Comparison of ENCODE assay signal across 8 cellular contexts in genomic region chr19:45439190-45439568, GRCh38. TPM values are rescaled to one million over a fixed set of nuclear protein-coding genes. Genes with fewer than 3 reads are reported as not detected.
DNase-seq lines count a peak whose midpoint lies in the region; ATAC-seq, FAIRE-seq and TF ChIP-seq lines count a peak whose summit lies in the region.

No MANE protein-coding gene starts in this region.

- FAIRE-seq in H1 (lab: Jason Lieb, UNC): no peak

- intact Hi-C loops in OCI-LY7 (cut with micrococcal nuclease; ENCODE audit: unreplicated experiment): loop anchor here (1.0 kb wide), 1 partner anchor 39 kb away; no protein-coding TSS in a partner anchor
- intact Hi-C loops in ovary (cut with DNase I): loop anchor here in 2 of 4 donors (2.0 to 10.0 kb wide), 2 partner anchors 40 to 206 kb away; no protein-coding TSS in a partner anchor

- peaks cover 31% of the 10 kb centered on the region for H3K4me1 ChIP-seq in CD8-positive, alpha-beta memory T cell (ENCODE audit: insufficient read depth, low read length)
- H3K4me1 ChIP-seq in OCI-LY7 (ENCODE audit: insufficient read depth, low read length, poor library complexity, severe bottlenecking) (peaks cover 32% of the 10 kb centered on the region), H1 (replicated peaks in 1 of 4; ENCODE audit: control insufficient read depth in 3 of 4, insufficient read depth in 4 of 4, low read length in 3 of 4) (peaks cover 3 to 11% (median 9%) of the 10 kb centered on the region in 4 experiments; a peak in 6 of 7 replicates), ovary (ENCODE audit: insufficient read depth) (peaks cover 3% of the 10 kb centered on the region)

- H3K27me3 ChIP-seq in CD8-positive, alpha-beta memory T cell (ENCODE audit: insufficient read depth, low read length, poor library complexity, severe bottlenecking): no peaks in the 10 kb centered on the region
- H3K27me3 ChIP-seq in H1 (replicated peaks in 1 of 4; ENCODE audit: control insufficient read depth in 3 of 4, extremely low read depth in 1 of 4, insufficient read depth in 3 of 4, low read length in 3 of 4) (peaks cover 0 to 5% (median 2%) of the 10 kb centered on the region in 4 experiments; a peak in 3 of 7 replicates), ovary (no peaks in the 10 kb centered on the region)

- no peak overlapping the region for H3K14ac ChIP-seq in H1 (ENCODE audit: insufficient read length)

- no peak overlapping the region for H3K27ac Mint-ChIP-seq in CD8-positive, alpha-beta memory T cell

- no peak overlapping the region for H2AK5ac ChIP-seq in H1 (ENCODE audit: low read depth, low read length)

- no peaks in the 10 kb centered on the region for H3K9me2 ChIP-seq in OCI-LY7 (ENCODE audit: insufficient read depth, low read length)

- H4K8ac ChIP-seq in H1 (ENCODE audit: extremely low read depth, insufficient read depth, low read length): no peak overlapping the region

- H3K4me2 ChIP-seq in OCI-LY7 (ENCODE audit: low read length): peak overlapping the region; percentile 67
- H3K4me2 ChIP-seq in H1 (ENCODE audit: insufficient read depth in 1 of 2, low read depth in 2 of 2, low read length in 2 of 2): peak overlapping the region in 1 of 2 experiments; percentile 70; a peak in 1 of 4 replicates

- no TSS peak for BruUV-seq in OCI-LY7 (replicated peaks; lab: Mats Ljungman, UMichigan)

- H3K79me1 ChIP-seq in H1 (ENCODE audit: low read depth, low read length): no peaks in the 10 kb centered on the region

- H2BK120ac ChIP-seq in H1 (replicated peaks; ENCODE audit: low read depth, low read length): no peak overlapping the region

- H3K4me3 Mint-ChIP-seq in CD8-positive, alpha-beta memory T cell: peak overlapping the region in 6 of 7 donors; percentile 19 to 84 (median 55)

- H3K9ac ChIP-seq in H1 (replicated peaks in 1 of 4; ENCODE audit: extremely low read depth in 1 of 4, low read depth in 3 of 4, low read length in 3 of 4): no peak overlapping the region

- TF ChIP-seq CTCF in OCI-LY7 (conservative IDR thresholded peaks at IDR 0.05; ENCODE audit: low read length): no peak
- no peak for TF ChIP-seq CTCF in H1 (IDR thresholded peaks at IDR 0.05; ENCODE audit: control extremely low read depth in 1 of 3, insufficient read depth in 1 of 3, low read depth in 1 of 3, low read length in 3 of 3)
- no peak for TF ChIP-seq CTCF in ovary (IDR thresholded peaks at IDR 0.05)

- H2BK15ac ChIP-seq in H1 (ENCODE audit: low read length): no peak overlapping the region

- no peaks in the 10 kb centered on the region for H3K36me3 ChIP-seq in CD8-positive, alpha-beta memory T cell (ENCODE audit: insufficient read depth, low read length)
- H3K36me3 ChIP-seq in OCI-LY7 (ENCODE audit: insufficient read depth, low read length): no peaks in the 10 kb centered on the region
- H3K36me3 ChIP-seq in H1 (ENCODE audit: control insufficient read depth in 2 of 4, insufficient read depth in 4 of 4, low read length in 3 of 4): no peaks in the 10 kb centered on the region
- H3K36me3 ChIP-seq in ovary: no peaks in the 10 kb centered on the region

- no peaks in the 10 kb centered on the region for H3K27me3 Mint-ChIP-seq in CD8-positive, alpha-beta memory T cell

- H4K20me1 ChIP-seq in OCI-LY7 (ENCODE audit: insufficient read depth, low read length) (no peaks in the 10 kb centered on the region), H1 (replicated peaks in 1 of 2; ENCODE audit: control insufficient read depth in 1 of 2, insufficient read depth in 2 of 2, low read length in 2 of 2) (no peaks in the 10 kb centered on the region)

- peak overlapping the region; percentile 76 for H3K27ac ChIP-seq in CD8-positive, alpha-beta memory T cell (ENCODE audit: low read depth, low read length)
- H3K27ac ChIP-seq in OCI-LY7 (ENCODE audit: low read depth, low read length, poor library complexity, severe bottlenecking) (peak overlapping the region; percentile 58), H1 (ENCODE audit: low read depth, low read length) (no peak overlapping the region), ovary (peak overlapping the region; percentile 96 to 98)

- no peak for DNase-seq in CD8-positive, alpha-beta memory T cell
- DNase-seq in OCI-LY7 (ENCODE audit: low spot score) (no peak), H1 (ENCODE audit: low read depth in 1 of 2, low spot score in 2 of 2) (no peak), ovary (no peak), UCSD-AML1 (lab: John Stamatoyannopoulos, UW; ENCODE audit: unreplicated experiment) (no peak)

- TF ChIP-seq POLR2A in H1 (IDR thresholded peaks at IDR 0.05; ENCODE audit: control extremely low read depth in 1 of 2, low read depth in 2 of 2, low read length in 2 of 2): no peak
- TF ChIP-seq POLR2A in ovary (IDR thresholded peaks at IDR 0.05): no peak

- H3K18ac ChIP-seq in H1 (ENCODE audit: extremely low read depth, low read length): no peak overlapping the region

- CTCF ChIA-PET in CD8-positive, alpha-beta memory T cell (lab: Charles Lee): interaction anchor here (0.6 to 5.8 kb wide), 31 partner anchors 8 to 278 kb away, joined by 3 to 455 read pairs (median 6); partner anchors contain the start of genes ERCC1, FOSB, PPM1N and QPCTL
- CTCF ChIA-PET in OCI-LY7 (lab: Charles Lee; ENCODE audit: unreplicated experiment): interaction anchor here (0.8 to 1.2 kb wide), 3 partner anchors 36 to 46 kb away, joined by 3 to 6 read pairs (median 5); no protein-coding TSS in a partner anchor
- CTCF ChIA-PET in H1 (lab: Charles Lee; ENCODE audit: partially characterized antibody): interaction anchor here (0.6 to 21.2 kb wide), 35 partner anchors 9 to 425 kb away, joined by 3 to 760 read pairs (median 5); partner anchors contain the start of genes ERCC1, FOSB, FOXA3 and NKPD1

- no peak overlapping the region for H3K4me3 ChIP-seq in CD8-positive, alpha-beta memory T cell (ENCODE audit: low read length)
- H3K4me3 ChIP-seq in OCI-LY7 (ENCODE audit: low read depth, low read length, poor library complexity, severe bottlenecking): peak overlapping the region; percentile 69
- H3K4me3 ChIP-seq in H1 (ENCODE audit: extremely low read depth in 1 of 4, insufficient read depth in 2 of 4, low read depth in 3 of 4, low read length in 4 of 4): peak overlapping the region in 3 of 4 experiments; percentile 72 to 95 (median 74); a peak in 5 of 8 replicates
- H3K4me3 ChIP-seq in ovary: peak overlapping the region; percentile 65

- H2BK20ac ChIP-seq in H1 (ENCODE audit: low read length): no peak overlapping the region

- WGBS in H1 (ENCODE audit: extremely low coverage in 1 of 2, insufficient coverage in 1 of 2, insufficient read length in 1 of 2, insufficient replicate concordance in 2 of 2, low coverage in 1 of 2, low lambda C conversion rate in 2 of 2, missing lambda C conversion rate in 1 of 2), 2 experiments: 51% methylated on average over 10 of the region's 10 CpGs; no CpG with 5 or more reads in 1 of the 2 experiments
- WGBS in ovary, 3 donors: 25 to 31% (median 27%) methylated on average over 10 of the region's 10 CpGs

- TF ChIP-seq RAD21 in H1 (IDR thresholded peaks at IDR 0.05 in 1 of 2, conservative IDR thresholded peaks at IDR 0.05 in 1 of 2; ENCODE audit: low read depth in 2 of 2, low read length in 2 of 2): no peak

- peaks cover 9% of the 10 kb centered on the region for H3K23me2 ChIP-seq in H1 (ENCODE audit: low read depth, low read length)

- H2AFZ ChIP-seq in OCI-LY7 (ENCODE audit: low read length) (peak overlapping the region; percentile 42; the same call in 1 of the 2 replicates), H1 (ENCODE audit: low read length) (no peak overlapping the region)

- no peak for TF ChIP-seq EP300 in H1 (IDR thresholded peaks at IDR 0.05; ENCODE audit: borderline replicate concordance in 1 of 2, low read depth in 2 of 2, low read length in 2 of 2)
- no peak for TF ChIP-seq EP300 in ovary (IDR thresholded peaks at IDR 0.05)

- H2BK5ac ChIP-seq in H1 (ENCODE audit: low read depth, low read length): no peak overlapping the region

- H3K23ac ChIP-seq in H1 (ENCODE audit: insufficient read length): no peak overlapping the region

- H3K9me3 ChIP-seq in CD8-positive, alpha-beta memory T cell (ENCODE audit: low read length): no peaks in the 10 kb centered on the region
- peaks cover 3% of the 10 kb centered on the region; the same call in 1 of the 2 replicates for H3K9me3 ChIP-seq in OCI-LY7 (ENCODE audit: low read length)
- H3K9me3 ChIP-seq in H1 (ENCODE audit: insufficient read depth in 2 of 2, low read depth in 1 of 2, low read length in 1 of 2): no peaks in the 10 kb centered on the region
- H3K9me3 ChIP-seq in ovary: no peaks in the 10 kb centered on the region

- ATAC-seq in GM18867 (IDR thresholded peaks at IDR 0.05; ENCODE audit: unreplicated experiment) (no peak), HG03039 (IDR thresholded peaks at IDR 0.05; ENCODE audit: unreplicated experiment) (no peak), HG03025 (IDR thresholded peaks at IDR 0.05; ENCODE audit: low FRiP score, unreplicated experiment) (no peak)

- no peaks in the 10 kb centered on the region for H3K79me2 ChIP-seq in OCI-LY7 (ENCODE audit: insufficient read depth, low read depth, low read length)
- no peaks in the 10 kb centered on the region for H3K79me2 ChIP-seq in H1 (ENCODE audit: control insufficient read depth in 1 of 2, insufficient read depth in 2 of 2, low read length in 2 of 2)

- H3K9me3 Mint-ChIP-seq in CD8-positive, alpha-beta memory T cell: no peaks in the 10 kb centered on the region

- H4K5ac ChIP-seq in H1 (ENCODE audit: insufficient read length, low read depth, low read length): no peak overlapping the region

- H3K4me1 Mint-ChIP-seq in CD8-positive, alpha-beta memory T cell: peaks cover 28 to 31% (median 30%) of the 10 kb centered on the region in 3 donors

- no peak overlapping the region for H3K56ac ChIP-seq in H1 (replicated peaks; ENCODE audit: insufficient read length, low read depth, low read length)

- POLR2A ChIA-PET in CD8-positive, alpha-beta memory T cell (lab: Charles Lee): interaction anchor here (0.6 to 2.9 kb wide), 10 partner anchors 15 to 548 kb away, joined by 3 to 89 read pairs (median 4); partner anchors contain the start of genes ERCC1, FOSB and TOMM40
- POLR2A ChIA-PET in OCI-LY7 (lab: Charles Lee) (interaction anchor here (0.6 to 2.0 kb wide), 3 partner anchors 39 to 42 kb away, joined by 3 to 6 read pairs (median 3); no protein-coding TSS in a partner anchor), H1 (lab: Charles Lee; ENCODE audit: partially characterized antibody) (interaction anchor here (0.8 to 3.4 kb wide), 16 partner anchors 8 to 69 kb away, joined by 3 to 34 read pairs (median 4); partner anchors contain the start of genes FOSB and VASP)

- H3K4ac ChIP-seq in H1 (replicated peaks; ENCODE audit: insufficient read length, low read depth, low read length): no peak overlapping the region

- H4K91ac ChIP-seq in H1 (replicated peaks; ENCODE audit: insufficient read length, low read length): no peak overlapping the region

- H2BK12ac ChIP-seq in H1 (ENCODE audit: low read depth, low read length): no peak overlapping the region

- no peaks in the 10 kb centered on the region for H3K36me3 Mint-ChIP-seq in CD8-positive, alpha-beta memory T cell

RNA-seq across cellular contexts. Expression of gene ERCC1, which starts 15.5 kb away (rescaled TPM):
- total RNA-seq in CD8-positive, alpha-beta memory T cell: 10 to 100 TPM; 75.7 to 82.6 TPM
- 47.5 TPM for polyA plus RNA-seq in CD8-positive, alpha-beta memory T cell
- total RNA-seq in OCI-LY7 (2014; rRNA removed; shearing (Covaris generic)): 125 and 126 TPM in 2 replicates
- total RNA-seq in OCI-LY7 (2022) (46.2 and 59.4 TPM in 2 replicates), ovary (10 to 100 TPM; 70.7 to 98.6 (median 83.9) TPM)
- total RNA-seq in H1 (2021; fragmentation: NEBNext Ultra II Directional; extraction: Animal tissue kit (Norgen Biotek cat#: 25700)): 44.7 and 46.4 TPM in 2 replicates
- polyA plus RNA-seq in H1 (2011; rRNA removed) (94.2 and 112 TPM in 2 replicates), ovary (10 to 100 TPM; 41.1 to 64.3 TPM)
- polyA plus RNA-seq in H1 (2011; cell fraction: cytosol; rRNA removed): 73.6 TPM
- polyA plus RNA-seq in H1 (2011; cell fraction: nucleus; rRNA removed): 104 TPM
- polyA plus RNA-seq in H1 (2012, experiment 1 of 2): 44.6 to 60.9 TPM (median 54.2 TPM) in 4 replicates
- polyA plus RNA-seq in H1 (2012, experiment 2 of 2): 246 TPM
- polyA plus RNA-seq in H1 (2013, experiment 1 of 2): 51.0 TPM
- 52.4 TPM for polyA plus RNA-seq in H1 (2013, experiment 2 of 2)
- polyA minus RNA-seq in H1 (2011; rRNA and poly(A)+ RNA removed): 32.3 and 35.8 TPM in 2 replicates
- 33.8 TPM for polyA minus RNA-seq in H1 (2011; cell fraction: cytosol; rRNA and poly(A)+ RNA removed)
- polyA minus RNA-seq in H1 (2011; cell fraction: nucleus; rRNA and poly(A)+ RNA removed): 31.2 TPM

RNA-seq across cellular contexts. Expression of gene FOSB, which starts 28.6 kb away (rescaled TPM):
- 10 to 100 TPM; 21.6 to 22.1 TPM for total RNA-seq in CD8-positive, alpha-beta memory T cell
- polyA plus RNA-seq in CD8-positive, alpha-beta memory T cell: 48.2 TPM
- total RNA-seq in OCI-LY7 (2014; rRNA removed; shearing (Covaris generic)): 1.2 and 2.3 TPM in 2 replicates
- total RNA-seq in OCI-LY7 (2022) (2.1 and 2.4 TPM in 2 replicates), ovary (100 to 1,000 TPM in 3 of 7 donors, 10 to 100 TPM in 2, 1 to 10 TPM in 2; 2.9 to 295 (median 44.3) TPM)
- 1.3 and 2.7 TPM in 2 replicates for total RNA-seq in H1 (2021; fragmentation: NEBNext Ultra II Directional; extraction: Animal tissue kit (Norgen Biotek cat#: 25700))
- polyA plus RNA-seq in H1 (2011; rRNA removed) (0.44 and 1.2 TPM in 2 replicates), ovary (100 to 1,000 TPM in 1 of 2 donors, 1 to 10 TPM in 1; 4.9 to 142 TPM)
- polyA plus RNA-seq in H1 (2011; cell fraction: cytosol; rRNA removed): 0.32 TPM
- polyA plus RNA-seq in H1 (2011; cell fraction: nucleus; rRNA removed): 5.2 TPM
- 1.1 to 4.3 TPM (median 2.6 TPM) in 4 replicates for polyA plus RNA-seq in H1 (2012, experiment 1 of 2)
- polyA plus RNA-seq in H1 (2012, experiment 2 of 2): 2.4 TPM
- polyA plus RNA-seq in H1 (2013, experiment 1 of 2): 0.85 TPM
- 0.79 TPM for polyA plus RNA-seq in H1 (2013, experiment 2 of 2)
- 2.8 and 6.9 TPM in 2 replicates for polyA minus RNA-seq in H1 (2011; rRNA and poly(A)+ RNA removed)
- 1.5 TPM for polyA minus RNA-seq in H1 (2011; cell fraction: cytosol; rRNA and poly(A)+ RNA removed)
- 39.4 TPM for polyA minus RNA-seq in H1 (2011; cell fraction: nucleus; rRNA and poly(A)+ RNA removed)

RNA-seq across cellular contexts. Expression of gene POLR1G, which starts 32.7 kb away (rescaled TPM):
- 10 to 100 TPM; 26.5 to 27.4 TPM for total RNA-seq in CD8-positive, alpha-beta memory T cell
- polyA plus RNA-seq in CD8-positive, alpha-beta memory T cell: 2.2 TPM
- 16.3 and 28.0 TPM in 2 replicates for total RNA-seq in OCI-LY7 (2014; rRNA removed; shearing (Covaris generic))
- total RNA-seq in OCI-LY7 (2022) (8.8 and 10.8 TPM in 2 replicates), ovary (1 to 10 TPM; 1.5 to 8.5 (median 6.5) TPM)
- 34.8 and 38.0 TPM in 2 replicates for total RNA-seq in H1 (2021; fragmentation: NEBNext Ultra II Directional; extraction: Animal tissue kit (Norgen Biotek cat#: 25700))
- polyA plus RNA-seq in H1 (2011; rRNA removed) (16.8 and 18.4 TPM in 2 replicates), ovary (1 to 10 TPM; 2.7 to 5.4 TPM)
- 16.6 TPM for polyA plus RNA-seq in H1 (2011; cell fraction: cytosol; rRNA removed)
- polyA plus RNA-seq in H1 (2011; cell fraction: nucleus; rRNA removed): 10.3 TPM
- polyA plus RNA-seq in H1 (2012, experiment 1 of 2): 20.0 to 27.9 TPM (median 23.6 TPM) in 4 replicates
- polyA plus RNA-seq in H1 (2012, experiment 2 of 2): 18.3 TPM
- polyA plus RNA-seq in H1 (2013, experiment 1 of 2): 42.2 TPM
- polyA plus RNA-seq in H1 (2013, experiment 2 of 2): 43.6 TPM
- 8.2 and 8.3 TPM in 2 replicates for polyA minus RNA-seq in H1 (2011; rRNA and poly(A)+ RNA removed)
- 21.5 TPM for polyA minus RNA-seq in H1 (2011; cell fraction: cytosol; rRNA and poly(A)+ RNA removed)
- 14.5 TPM for polyA minus RNA-seq in H1 (2011; cell fraction: nucleus; rRNA and poly(A)+ RNA removed)

RNA-seq across cellular contexts. Expression of gene PPP1R13L, which starts 34.3 kb away (rescaled TPM):
- total RNA-seq in CD8-positive, alpha-beta memory T cell: 1 to 10 TPM; 3.9 to 4.3 TPM
- polyA plus RNA-seq in CD8-positive, alpha-beta memory T cell: 0.83 TPM
- 5.3 and 7.8 TPM in 2 replicates for total RNA-seq in OCI-LY7 (2014; rRNA removed; shearing (Covaris generic))
- total RNA-seq in OCI-LY7 (2022) (15.5 and 17.4 TPM in 2 replicates), ovary (10 to 100 TPM in 5 of 7 donors, 1 to 10 TPM in 2; 6.8 to 29.1 (median 16.7) TPM)
- 15.3 and 18.4 TPM in 2 replicates for total RNA-seq in H1 (2021; fragmentation: NEBNext Ultra II Directional; extraction: Animal tissue kit (Norgen Biotek cat#: 25700))
- polyA plus RNA-seq in H1 (2011; rRNA removed) (9.1 and 20.4 TPM in 2 replicates), ovary (10 to 100 TPM; 10.6 to 13.3 TPM)
- polyA plus RNA-seq in H1 (2011; cell fraction: cytosol; rRNA removed): 12.5 TPM
- 39.1 TPM for polyA plus RNA-seq in H1 (2011; cell fraction: nucleus; rRNA removed)
- polyA plus RNA-seq in H1 (2012, experiment 1 of 2): 25.0 to 32.4 TPM (median 29.9 TPM) in 4 replicates
- 28.1 TPM for polyA plus RNA-seq in H1 (2012, experiment 2 of 2)
- 35.0 TPM for polyA plus RNA-seq in H1 (2013, experiment 1 of 2)
- polyA plus RNA-seq in H1 (2013, experiment 2 of 2): 27.2 TPM
- 4.3 and 7.5 TPM in 2 replicates for polyA minus RNA-seq in H1 (2011; rRNA and poly(A)+ RNA removed)
- polyA minus RNA-seq in H1 (2011; cell fraction: cytosol; rRNA and poly(A)+ RNA removed): 19.8 TPM
- polyA minus RNA-seq in H1 (2011; cell fraction: nucleus; rRNA and poly(A)+ RNA removed): 12.2 TPM

RNA-seq across cellular contexts. Expression of gene RTN2, which starts 57.7 kb away (rescaled TPM):
- 1 to 10 TPM; 2.7 to 3.7 TPM for total RNA-seq in CD8-positive, alpha-beta memory T cell
- 0.71 TPM for polyA plus RNA-seq in CD8-positive, alpha-beta memory T cell
- 1.5 and 8.6 TPM in 2 replicates for total RNA-seq in OCI-LY7 (2014; rRNA removed; shearing (Covaris generic))
- total RNA-seq in OCI-LY7 (2022) (7.6 and 9.1 TPM in 2 replicates), ovary (1 to 10 TPM in 5 of 7 donors, under 1 TPM in 2; 0.63 to 4.7 (median 2.5) TPM)
- 21.1 and 21.6 TPM in 2 replicates for total RNA-seq in H1 (2021; fragmentation: NEBNext Ultra II Directional; extraction: Animal tissue kit (Norgen Biotek cat#: 25700))
- polyA plus RNA-seq in H1 (2011; rRNA removed) (21.0 and 33.5 TPM in 2 replicates), ovary (1 to 10 TPM; 3.0 to 5.0 TPM)
- 19.9 TPM for polyA plus RNA-seq in H1 (2011; cell fraction: cytosol; rRNA removed)
- 19.7 TPM for polyA plus RNA-seq in H1 (2011; cell fraction: nucleus; rRNA removed)
- 19.1 to 26.5 TPM (median 23.9 TPM) in 4 replicates for polyA plus RNA-seq in H1 (2012, experiment 1 of 2)
- polyA plus RNA-seq in H1 (2012, experiment 2 of 2): 24.8 TPM
- 32.6 TPM for polyA plus RNA-seq in H1 (2013, experiment 1 of 2)
- 36.9 TPM for polyA plus RNA-seq in H1 (2013, experiment 2 of 2)
- polyA minus RNA-seq in H1 (2011; rRNA and poly(A)+ RNA removed): 9.5 and 14.4 TPM in 2 replicates
- polyA minus RNA-seq in H1 (2011; cell fraction: cytosol; rRNA and poly(A)+ RNA removed): 8.3 TPM
- 9.9 TPM for polyA minus RNA-seq in H1 (2011; cell fraction: nucleus; rRNA and poly(A)+ RNA removed)
